Comparison of ENCODE assay signal across 1 cellular context in the genomic region with DNA sequence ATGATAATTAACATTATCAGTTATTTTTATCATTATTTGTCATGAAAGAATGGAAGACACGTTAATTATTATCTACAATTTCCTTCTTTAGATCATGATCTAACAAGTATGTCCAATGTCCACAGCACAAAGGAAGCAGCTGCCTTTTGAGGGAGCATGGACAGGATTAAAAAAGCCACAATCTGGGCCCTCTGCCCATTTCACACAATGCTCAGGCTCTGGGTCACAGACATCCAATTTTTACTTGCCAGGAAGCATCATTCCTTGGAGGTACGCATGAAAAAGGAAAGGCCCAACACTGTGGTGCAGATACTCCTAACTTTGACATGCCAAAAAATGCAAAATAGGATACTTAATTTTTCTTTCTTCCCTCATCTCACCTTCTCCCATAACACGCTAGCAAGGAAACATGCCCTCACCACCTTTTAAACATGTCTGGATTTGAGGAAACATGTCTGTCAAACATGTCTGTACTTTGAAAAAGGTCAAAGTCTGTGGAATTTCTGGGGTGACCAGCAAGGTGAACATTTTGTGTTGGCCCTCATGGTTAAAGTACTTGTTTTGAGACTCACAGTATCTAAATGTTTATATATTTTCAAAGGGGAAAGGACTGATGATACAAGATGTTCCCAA.
TF ChIP-seq lines count a peak whose summit lies in the region.

No MANE protein-coding gene starts in this region.

TF ChIP-seq in SK-N-SH, 30 proteins besides CTCF, POLR2A, EP300 and RAD21 (continued from another document):
- TF ChIP-seq, protein P1, sequence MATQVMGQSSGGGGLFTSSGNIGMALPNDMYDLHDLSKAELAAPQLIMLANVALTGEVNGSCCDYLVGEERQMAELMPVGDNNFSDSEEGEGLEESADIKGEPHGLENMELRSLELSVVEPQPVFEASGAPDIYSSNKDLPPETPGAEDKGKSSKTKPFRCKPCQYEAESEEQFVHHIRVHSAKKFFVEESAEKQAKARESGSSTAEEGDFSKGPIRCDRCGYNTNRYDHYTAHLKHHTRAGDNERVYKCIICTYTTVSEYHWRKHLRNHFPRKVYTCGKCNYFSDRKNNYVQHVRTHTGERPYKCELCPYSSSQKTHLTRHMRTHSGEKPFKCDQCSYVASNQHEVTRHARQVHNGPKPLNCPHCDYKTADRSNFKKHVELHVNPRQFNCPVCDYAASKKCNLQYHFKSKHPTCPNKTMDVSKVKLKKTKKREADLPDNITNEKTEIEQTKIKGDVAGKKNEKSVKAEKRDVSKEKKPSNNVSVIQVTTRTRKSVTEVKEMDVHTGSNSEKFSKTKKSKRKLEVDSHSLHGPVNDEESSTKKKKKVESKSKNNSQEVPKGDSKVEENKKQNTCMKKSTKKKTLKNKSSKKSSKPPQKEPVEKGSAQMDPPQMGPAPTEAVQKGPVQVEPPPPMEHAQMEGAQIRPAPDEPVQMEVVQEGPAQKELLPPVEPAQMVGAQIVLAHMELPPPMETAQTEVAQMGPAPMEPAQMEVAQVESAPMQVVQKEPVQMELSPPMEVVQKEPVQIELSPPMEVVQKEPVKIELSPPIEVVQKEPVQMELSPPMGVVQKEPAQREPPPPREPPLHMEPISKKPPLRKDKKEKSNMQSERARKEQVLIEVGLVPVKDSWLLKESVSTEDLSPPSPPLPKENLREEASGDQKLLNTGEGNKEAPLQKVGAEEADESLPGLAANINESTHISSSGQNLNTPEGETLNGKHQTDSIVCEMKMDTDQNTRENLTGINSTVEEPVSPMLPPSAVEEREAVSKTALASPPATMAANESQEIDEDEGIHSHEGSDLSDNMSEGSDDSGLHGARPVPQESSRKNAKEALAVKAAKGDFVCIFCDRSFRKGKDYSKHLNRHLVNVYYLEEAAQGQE (IDR thresholded peaks at IDR 0.05; ENCODE audit: low read depth, low read length) = peak; percentile 58; the same call in 1 of the 2 replicates
- TF ChIP-seq FOXJ3 (CRISPR knock-in tag; IDR thresholded peaks at IDR 0.05) = no peak
- TF ChIP-seq MEF2A (IDR thresholded peaks at IDR 0.05; ENCODE audit: borderline replicate concordance, low read depth) = peak; percentile 92
- TF ChIP-seq SIN3A (IDR thresholded peaks at IDR 0.05; ENCODE audit: borderline replicate concordance, low read depth, low read length) = peak; percentile 70; the same call in 1 of the 2 replicates
- no peak for TF ChIP-seq YY1 (IDR thresholded peaks at IDR 0.05; ENCODE audit: low read depth)
- TF ChIP-seq, protein P2, sequence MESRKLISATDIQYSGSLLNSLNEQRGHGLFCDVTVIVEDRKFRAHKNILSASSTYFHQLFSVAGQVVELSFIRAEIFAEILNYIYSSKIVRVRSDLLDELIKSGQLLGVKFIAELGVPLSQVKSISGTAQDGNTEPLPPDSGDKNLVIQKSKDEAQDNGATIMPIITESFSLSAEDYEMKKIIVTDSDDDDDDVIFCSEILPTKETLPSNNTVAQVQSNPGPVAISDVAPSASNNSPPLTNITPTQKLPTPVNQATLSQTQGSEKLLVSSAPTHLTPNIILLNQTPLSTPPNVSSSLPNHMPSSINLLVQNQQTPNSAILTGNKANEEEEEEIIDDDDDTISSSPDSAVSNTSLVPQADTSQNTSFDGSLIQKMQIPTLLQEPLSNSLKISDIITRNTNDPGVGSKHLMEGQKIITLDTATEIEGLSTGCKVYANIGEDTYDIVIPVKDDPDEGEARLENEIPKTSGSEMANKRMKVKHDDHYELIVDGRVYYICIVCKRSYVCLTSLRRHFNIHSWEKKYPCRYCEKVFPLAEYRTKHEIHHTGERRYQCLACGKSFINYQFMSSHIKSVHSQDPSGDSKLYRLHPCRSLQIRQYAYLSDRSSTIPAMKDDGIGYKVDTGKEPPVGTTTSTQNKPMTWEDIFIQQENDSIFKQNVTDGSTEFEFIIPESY (IDR thresholded peaks at IDR 0.05; ENCODE audit: borderline replicate concordance, low read depth) = no peak
- TF ChIP-seq RFX5 (IDR thresholded peaks at IDR 0.05; ENCODE audit: low read length) = no peak
- TF ChIP-seq MXI1 (IDR thresholded peaks at IDR 0.05; ENCODE audit: low read depth, low read length) = no peak
- TF ChIP-seq EZH2phosphoT487 (IDR thresholded peaks at IDR 0.05; ENCODE audit: borderline replicate concordance, low read depth) = no peak
- peak; percentile 85 for TF ChIP-seq MAX (IDR thresholded peaks at IDR 0.05; ENCODE audit: low read depth)
